In genomic region chr7:154497751-154498150, GRCh38 we compare ENCODE assay signal across 22 cellular contexts.
"Had no signal": no experiment of that assay in that cellular context is flagged by ENCODE, and none has a peak within 500 bp of the region (broad histone marks: within the 10 kb centered on the region; RNA-seq: fewer than 3 reads in every experiment).

No MANE protein-coding gene starts in this region.

- H3K36me3 ChIP-seq: colonic mucosa, esophagus squamous epithelium, gastrocnemius medialis, heart right ventricle, left lung, lower lobe of right lung had no signal

- H3K4me3 Mint-ChIP-seq: dendritic cell treated with granulocyte-macrophage colony-stimulating factor and Interleukin-4, amounts not matched to agents 40 ng/mL and 50 ng/mL, for 4 days; mesothelial cell of epicardium; naive B cell had no signal

- H3K9me3 ChIP-seq: colonic mucosa, esophagus squamous epithelium, gastrocnemius medialis, lower lobe of right lung, mucosa of descending colon had no signal

- H3K4me3 ChIP-seq: colonic mucosa, esophagus squamous epithelium, gastrocnemius medialis, heart right ventricle, left lung, lower lobe of right lung, mucosa of descending colon had no signal

- H3K4me1 Mint-ChIP-seq: mesothelial cell of epicardium, naive B cell had no signal

- H3K27ac Mint-ChIP-seq: dendritic cell treated with granulocyte-macrophage colony-stimulating factor and Interleukin-4, amounts not matched to agents 40 ng/mL and 50 ng/mL, for 4 days; mesothelial cell of epicardium; naive B cell had no signal

- H3K27me3 Mint-ChIP-seq: dendritic cell treated with granulocyte-macrophage colony-stimulating factor and Interleukin-4, amounts not matched to agents 40 ng/mL and 50 ng/mL, for 4 days; naive B cell had no signal

- ATAC-seq: esophagus mucosa, gastrocnemius medialis, heart right ventricle, left cardiac atrium, left lung, left ventricle myocardium superior, lower lobe of right lung, mucosa of descending colon had no signal

- H3K4me1 ChIP-seq: colonic mucosa, esophagus squamous epithelium, gastrocnemius medialis, heart right ventricle, left lung, lower lobe of right lung had no signal

- H3K27me3 ChIP-seq: colonic mucosa, esophagus squamous epithelium, gastrocnemius medialis, heart right ventricle, left lung had no signal

- DNase-seq: colonic mucosa; cortex of kidney; effector memory CD4-positive, alpha-beta T cell; erythroblast; esophagus squamous epithelium; foreskin fibroblast; foreskin melanocyte; gastrocnemius medialis; glutamatergic neuron; heart right ventricle; hippocampal formation; left cardiac atrium; left lung; left ventricle myocardium superior; lower lobe of right lung; mesenchymal stem cell; mucosa of descending colon; naive B cell had no signal

- H3K27ac ChIP-seq: colonic mucosa, epithelial cell of prostate, esophagus squamous epithelium, gastrocnemius medialis, heart right ventricle, left lung, lower lobe of right lung had no signal
